8 cellular contexts compared by ENCODE assay signal in the genomic region with DNA sequence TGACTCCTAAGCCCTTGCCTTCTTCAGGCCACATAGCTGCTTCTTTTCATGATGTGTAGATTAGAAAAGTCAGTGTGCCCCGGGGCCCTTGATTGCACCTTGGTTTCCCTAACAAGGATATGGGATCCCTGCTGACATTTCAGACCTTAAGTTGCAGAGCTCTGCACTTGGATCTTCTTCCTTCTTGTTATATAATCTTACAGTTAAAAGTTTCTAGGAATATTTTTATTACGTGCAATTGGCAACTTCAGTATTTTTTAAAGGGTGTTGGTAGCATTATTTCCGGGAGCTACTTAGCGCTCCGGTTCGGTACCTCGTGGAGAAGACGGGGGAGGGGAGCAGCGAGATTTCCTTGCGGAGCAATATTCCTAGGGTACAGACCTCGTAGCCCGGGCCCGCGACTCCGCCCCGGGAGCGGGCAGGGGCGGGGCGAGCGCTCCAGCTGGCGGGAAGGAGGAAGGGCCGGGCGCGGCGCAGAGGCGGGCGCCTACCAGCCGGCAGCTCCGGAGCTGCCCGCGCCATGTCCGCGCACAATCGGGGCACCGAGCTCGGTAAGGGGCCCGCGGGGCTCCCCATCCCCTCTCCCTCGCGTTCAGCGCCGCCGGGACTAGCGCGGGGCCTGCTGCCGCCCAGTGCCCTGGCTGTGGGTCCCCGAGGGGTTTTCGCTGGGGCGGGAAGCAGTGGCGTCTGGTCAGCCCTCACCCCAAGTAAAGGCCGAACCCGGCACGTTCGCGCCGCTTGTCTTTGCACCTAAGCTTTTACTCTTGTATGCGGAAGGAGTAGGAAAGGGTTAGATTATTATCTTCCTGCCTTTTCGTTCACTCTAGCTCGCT. TPM values are rescaled to one million over a fixed set of nuclear protein-coding genes. Genes with fewer than 3 reads are reported as not detected.
DNase-seq lines count a peak whose midpoint lies in the region; ATAC-seq and TF ChIP-seq lines count a peak whose summit lies in the region.

A gene (plus strand): TSS at position 469 of the 833 bp plus-strand sequence. CDS start 52 bp downstream, at position 521.

- H3K4me1 Mint-ChIP-seq in activated naive CD8-positive, alpha-beta T cell treated with anti-CD3 and anti-CD28 coated beads for 36 hours = peaks cover 15% of the 10 kb centered on the region

- 0% methylated on average over 49 to 56 of the region's 59 CpGs for WGBS in tibial nerve, 2 donors

- peak within 1 kb of the TSS; percentile 86 for H3K27ac Mint-ChIP-seq in activated naive CD8-positive, alpha-beta T cell treated with anti-CD3 and anti-CD28 coated beads for 36 hours

- peak in 1 of 2 donors; percentile 78 for TF ChIP-seq EP300 in tibial nerve (IDR thresholded peaks at IDR 0.05)

- H3K9me3 ChIP-seq in MM.1S (replicated peaks; ENCODE audit: insufficient read depth, low read length) = no peaks in the 10 kb centered on the region
- H3K9me3 ChIP-seq in parathyroid adenoma (ENCODE audit: control insufficient read depth, low read length) = no peaks in the 10 kb centered on the region
- no peaks in the 10 kb centered on the region for H3K9me3 ChIP-seq in tibial nerve

- H3K9me3 Mint-ChIP-seq in activated naive CD8-positive, alpha-beta T cell treated with anti-CD3 and anti-CD28 coated beads for 36 hours = no peaks in the 10 kb centered on the region

- H3K27me3 Mint-ChIP-seq in activated naive CD8-positive, alpha-beta T cell treated with anti-CD3 and anti-CD28 coated beads for 36 hours = no peaks in the 10 kb centered on the region

- DNase-seq in GM06990 (ENCODE audit: extremely low read depth, insufficient read length) = peak; percentile 82
- peak; percentile 86 for DNase-seq in HCEC 1CT
- DNase-seq in MM.1S = peak; percentile 62
- peak; percentile 72 for DNase-seq in activated naive CD8-positive, alpha-beta T cell treated with anti-CD3 and anti-CD28 coated beads for 36 hours
- peak; percentile 91 for DNase-seq in Right ventricle myocardium inferior (ENCODE audit: missing footprints)
- peak; percentile 52 to 55 for DNase-seq in tibial nerve (ENCODE audit: low spot score in 2 of 2)

- ATAC-seq in SK-N-SH treated with all-trans-retinoic acid at 6 μM for 48 hours (peak; percentile 98), Right ventricle myocardium inferior (peak; percentile 100)

- H3K79me2 ChIP-seq in MM.1S (ENCODE audit: low read length) (peaks cover 9% of the 10 kb centered on the region; the same call in 1 of the 2 replicates), parathyroid adenoma (peaks cover 7% of the 10 kb centered on the region)

- H3K9me2 ChIP-seq in MM.1S (replicated peaks; ENCODE audit: insufficient read depth, low read length) = no peaks in the 10 kb centered on the region

- intact Hi-C loops in Right ventricle myocardium inferior (cut with DNase I) = loop anchor here (5.0 kb wide), 1 partner anchor 66 kb away; no protein-coding TSS in a partner anchor

- H3K9ac ChIP-seq in MM.1S (ENCODE audit: low read length) = peak within 1 kb of the TSS; percentile 75
- H3K9ac ChIP-seq in parathyroid adenoma = peak within 1 kb of the TSS; percentile 19

- H3K27me3 ChIP-seq in GM06990 (replicated peaks; ENCODE audit: control insufficient read depth, insufficient read depth, low read length) (no peaks in the 10 kb centered on the region), MM.1S (replicated peaks; ENCODE audit: insufficient read depth, low read length) (no peaks in the 10 kb centered on the region), parathyroid adenoma (ENCODE audit: control insufficient read depth, insufficient read depth, low read length) (no peaks in the 10 kb centered on the region), tibial nerve (no peaks in the 10 kb centered on the region)

- H3K4me1 ChIP-seq in MM.1S (ENCODE audit: low read length) (no peaks in the 10 kb centered on the region), parathyroid adenoma (no peaks in the 10 kb centered on the region), tibial nerve (peaks cover 0 to 17% (median 0%) of the 10 kb centered on the region in 4 donors)

- H3K36me3 ChIP-seq in GM06990 (ENCODE audit: control insufficient read depth, insufficient read depth, low read length) = no peaks in the 10 kb centered on the region; the same call in none of the 2 replicates
- no peaks in the 10 kb centered on the region for H3K36me3 ChIP-seq in MM.1S (replicated peaks; ENCODE audit: insufficient read depth, low read length)
- no peaks in the 10 kb centered on the region for H3K36me3 ChIP-seq in parathyroid adenoma (ENCODE audit: control insufficient read depth, insufficient read depth, low read length)
- H3K36me3 ChIP-seq in tibial nerve = peaks cover 0 to 14% (median 0%) of the 10 kb centered on the region in 3 donors

- peak within 1 kb of the TSS; percentile 46; the same call in 1 of the 2 replicates for H3K27ac ChIP-seq in MM.1S (ENCODE audit: low read length)
- H3K27ac ChIP-seq in parathyroid adenoma = peak within 1 kb of the TSS; percentile 77
- H3K27ac ChIP-seq in tibial nerve = peak within 1 kb of the TSS; percentile 78 to 96 (median 94)

- H2AFZ ChIP-seq in MM.1S (ENCODE audit: low read length) (peak within 1 kb of the TSS; percentile 81), parathyroid adenoma (peak within 1 kb of the TSS; percentile 89)

- H3K36me3 Mint-ChIP-seq in activated naive CD8-positive, alpha-beta T cell treated with anti-CD3 and anti-CD28 coated beads for 36 hours = no peaks in the 10 kb centered on the region

- no peaks in the 10 kb centered on the region for H4K20me1 ChIP-seq in MM.1S (ENCODE audit: insufficient read depth, low read length)

- TF ChIP-seq CTCF in GM06990 (IDR thresholded peaks at IDR 0.05; ENCODE audit: insufficient read depth, low read length, poor library complexity, severe bottlenecking) (no peak), MM.1S (IDR thresholded peaks at IDR 0.05; ENCODE audit: low read length) (no peak), parathyroid adenoma (IDR thresholded peaks at IDR 0.05) (no peak), tibial nerve (IDR thresholded peaks at IDR 0.05) (peak in 3 of 5 experiments; percentile 21 to 37 (median 24))

- H3F3A ChIP-seq in MM.1S (ENCODE audit: insufficient read depth, low read length) = peaks cover 3% of the 10 kb centered on the region; the same call in 1 of the 2 replicates

- peak within 1 kb of the TSS; percentile 93 for H3K4me3 Mint-ChIP-seq in activated naive CD8-positive, alpha-beta T cell treated with anti-CD3 and anti-CD28 coated beads for 36 hours

- peak; percentile 70 to 81 for TF ChIP-seq POLR2A in tibial nerve (IDR thresholded peaks at IDR 0.05)

- H3K4me2 ChIP-seq in MM.1S (ENCODE audit: low read depth, low read length) = peak within 1 kb of the TSS; percentile 64
- peak within 1 kb of the TSS; percentile 93 for H3K4me2 ChIP-seq in parathyroid adenoma (ENCODE audit: low read length)

- H3K4me3 ChIP-seq in GM06990 (replicated peaks; ENCODE audit: low read depth, low read length) (peak within 1 kb of the TSS; percentile 89), MM.1S (ENCODE audit: low read length) (peak within 1 kb of the TSS; percentile 65), parathyroid adenoma (ENCODE audit: low read depth, low read length) (peak within 1 kb of the TSS; percentile 87), tibial nerve (peak within 1 kb of the TSS; percentile 71 to 99 (median 88))

TF ChIP-seq in SK-N-SH treated with all-trans-retinoic acid at 6 μM for 48 hours, 23 proteins besides CTCF, POLR2A, EP300 and RAD21:
- no peak for TF ChIP-seq ZNF70 (CRISPR knock-in tag; IDR thresholded peaks at IDR 0.05)
- TF ChIP-seq, protein P1, sequence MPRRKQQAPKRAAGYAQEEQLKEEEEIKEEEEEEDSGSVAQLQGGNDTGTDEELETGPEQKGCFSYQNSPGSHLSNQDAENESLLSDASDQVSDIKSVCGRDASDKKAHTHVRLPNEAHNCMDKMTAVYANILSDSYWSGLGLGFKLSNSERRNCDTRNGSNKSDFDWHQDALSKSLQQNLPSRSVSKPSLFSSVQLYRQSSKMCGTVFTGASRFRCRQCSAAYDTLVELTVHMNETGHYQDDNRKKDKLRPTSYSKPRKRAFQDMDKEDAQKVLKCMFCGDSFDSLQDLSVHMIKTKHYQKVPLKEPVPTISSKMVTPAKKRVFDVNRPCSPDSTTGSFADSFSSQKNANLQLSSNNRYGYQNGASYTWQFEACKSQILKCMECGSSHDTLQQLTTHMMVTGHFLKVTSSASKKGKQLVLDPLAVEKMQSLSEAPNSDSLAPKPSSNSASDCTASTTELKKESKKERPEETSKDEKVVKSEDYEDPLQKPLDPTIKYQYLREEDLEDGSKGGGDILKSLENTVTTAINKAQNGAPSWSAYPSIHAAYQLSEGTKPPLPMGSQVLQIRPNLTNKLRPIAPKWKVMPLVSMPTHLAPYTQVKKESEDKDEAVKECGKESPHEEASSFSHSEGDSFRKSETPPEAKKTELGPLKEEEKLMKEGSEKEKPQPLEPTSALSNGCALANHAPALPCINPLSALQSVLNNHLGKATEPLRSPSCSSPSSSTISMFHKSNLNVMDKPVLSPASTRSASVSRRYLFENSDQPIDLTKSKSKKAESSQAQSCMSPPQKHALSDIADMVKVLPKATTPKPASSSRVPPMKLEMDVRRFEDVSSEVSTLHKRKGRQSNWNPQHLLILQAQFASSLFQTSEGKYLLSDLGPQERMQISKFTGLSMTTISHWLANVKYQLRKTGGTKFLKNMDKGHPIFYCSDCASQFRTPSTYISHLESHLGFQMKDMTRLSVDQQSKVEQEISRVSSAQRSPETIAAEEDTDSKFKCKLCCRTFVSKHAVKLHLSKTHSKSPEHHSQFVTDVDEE (CRISPR knock-in tag; IDR thresholded peaks at IDR 0.05) = 0 out of 2 replicates have a peak, but pooled peaks have one; percentile 64
- TF ChIP-seq ZNF8 (CRISPR knock-in tag; IDR thresholded peaks at IDR 0.05) = no peak
- TF ChIP-seq RARB (CRISPR knock-in tag; IDR thresholded peaks at IDR 0.05) = no peak
- no peak for TF ChIP-seq ZFP30 (CRISPR knock-in tag; IDR thresholded peaks at IDR 0.05)
- 0 out of 2 replicates have a peak, but pooled peaks have one; percentile 12 for TF ChIP-seq ISL1 (CRISPR knock-in tag; IDR thresholded peaks at IDR 0.05)
- no peak for TF ChIP-seq CSDC2 (CRISPR knock-in tag; IDR thresholded peaks at IDR 0.05)
- no peak for TF ChIP-seq OSR1 (CRISPR knock-in tag; IDR thresholded peaks at IDR 0.05)
- TF ChIP-seq ZC3H10 (CRISPR knock-in tag; IDR thresholded peaks at IDR 0.05) = no peak
- TF ChIP-seq ESRRG (CRISPR knock-in tag; IDR thresholded peaks at IDR 0.05) = no peak
- peak; percentile 9; the same call in 1 of the 2 replicates for TF ChIP-seq SNAI2 (CRISPR knock-in tag; IDR thresholded peaks at IDR 0.05)

RNA-seq across cellular contexts. Expression of the gene that starts here (rescaled TPM):
- 10 to 100 TPM; 28.3 to 34.0 TPM for total RNA-seq in activated naive CD8-positive, alpha-beta T cell treated with anti-CD3 and anti-CD28 coated beads for 36 hours
- total RNA-seq in Right ventricle myocardium inferior (21.5 TPM), tibial nerve (10 to 100 TPM; 30.9 to 40.6 (median 34.9) TPM)

Comparison
In these comparisons a context has a peak if more than half of its experiments do, and no peak if none do; other contexts are left out.
1. Peak in every context shown above with its lines: DNase-seq, ATAC-seq, H3K4me3 ChIP-seq and H3K27ac ChIP-seq.
2. CTCF ChIP-seq: peak in tibial nerve (3 of 5); none in GM06990 (single experiment), MM.1S (single experiment) and parathyroid adenoma (single experiment).